ENCODE assay signal across 1 cellular context in genomic region chr11:15161746-15162145, GRCh38.
TF ChIP-seq lines count a peak whose summit lies in the region.

No MANE protein-coding gene starts in this region.

TF ChIP-seq in IMR-90, 13 proteins besides CTCF, POLR2A, EP300 and RAD21 (continued from another document):
- no peak for TF ChIP-seq ELK1 (IDR thresholded peaks at IDR 0.05; ENCODE audit: borderline replicate concordance, low read depth, low read length)
- no peak for TF ChIP-seq RCOR1 (IDR thresholded peaks at IDR 0.05; ENCODE audit: insufficient replicate concordance, low read length)
- no peak for TF ChIP-seq RFX5 (IDR thresholded peaks at IDR 0.05; ENCODE audit: low read depth, low read length)
- TF ChIP-seq, protein P1, sequence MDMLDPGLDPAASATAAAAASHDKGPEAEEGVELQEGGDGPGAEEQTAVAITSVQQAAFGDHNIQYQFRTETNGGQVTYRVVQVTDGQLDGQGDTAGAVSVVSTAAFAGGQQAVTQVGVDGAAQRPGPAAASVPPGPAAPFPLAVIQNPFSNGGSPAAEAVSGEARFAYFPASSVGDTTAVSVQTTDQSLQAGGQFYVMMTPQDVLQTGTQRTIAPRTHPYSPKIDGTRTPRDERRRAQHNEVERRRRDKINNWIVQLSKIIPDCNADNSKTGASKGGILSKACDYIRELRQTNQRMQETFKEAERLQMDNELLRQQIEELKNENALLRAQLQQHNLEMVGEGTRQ (IDR thresholded peaks at IDR 0.05; ENCODE audit: low read depth, low read length): no peak
- no peak for TF ChIP-seq MXI1 (IDR thresholded peaks at IDR 0.05; ENCODE audit: borderline replicate concordance, low read depth, low read length)
- TF ChIP-seq MAFK (IDR thresholded peaks at IDR 0.05; ENCODE audit: low read depth, low read length): no peak
- no peak for TF ChIP-seq CEBPB (IDR thresholded peaks at IDR 0.05; ENCODE audit: low read depth, low read length)
- TF ChIP-seq FOS (IDR thresholded peaks at IDR 0.05; ENCODE audit: low read depth, low read length): no peak
- no peak for TF ChIP-seq MAZ (IDR thresholded peaks at IDR 0.05; ENCODE audit: borderline replicate concordance, low read depth, low read length)
- TF ChIP-seq CHD1 (IDR thresholded peaks at IDR 0.05; ENCODE audit: low read depth, low read length): no peak
